Comparison of ENCODE assay signal across 11 cellular contexts in the genomic region with DNA sequence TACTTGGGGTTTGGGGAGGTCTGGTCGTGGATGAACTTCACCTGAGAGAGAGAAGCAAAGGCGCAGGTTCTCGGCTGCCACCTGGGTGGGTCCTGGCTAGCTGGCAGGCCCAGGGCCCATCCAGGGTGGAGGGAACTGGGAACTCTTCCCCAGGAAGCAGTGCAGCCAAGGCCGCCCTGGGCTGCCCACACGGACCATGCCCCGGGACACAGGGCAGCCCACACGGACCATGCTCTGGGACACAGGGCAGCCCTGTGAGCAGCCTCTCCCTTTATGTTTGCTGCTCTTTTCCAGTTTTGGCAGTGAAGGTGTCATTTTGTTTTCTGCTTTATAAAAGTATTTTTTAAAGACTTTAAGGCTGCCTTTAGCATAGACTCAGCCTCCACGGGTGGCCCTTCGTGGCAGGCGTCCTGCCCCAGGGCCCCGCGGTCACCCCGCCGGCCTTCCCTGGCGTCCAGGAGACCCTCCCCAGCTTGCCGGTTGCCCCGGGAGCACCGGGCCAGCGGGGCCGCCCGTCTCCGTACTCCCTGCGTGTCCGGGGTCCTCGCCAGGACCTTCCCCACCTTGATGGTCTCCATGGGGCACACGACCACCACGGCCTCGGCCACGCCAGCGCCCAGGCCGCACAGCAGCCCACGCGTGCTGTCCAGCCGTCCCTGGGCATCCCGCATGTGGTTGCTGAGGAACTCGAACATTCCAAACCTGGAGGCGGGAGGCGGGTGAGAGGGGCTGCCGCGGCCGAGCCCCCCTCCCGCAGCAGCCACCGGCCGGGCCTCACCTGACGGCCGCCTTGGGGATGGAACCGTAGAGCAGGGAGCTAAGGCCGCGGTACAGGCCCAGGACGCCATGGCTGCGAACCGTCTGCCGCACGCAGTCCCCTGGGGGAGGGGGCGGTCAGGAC. TPM values are rescaled to one million over a fixed set of nuclear protein-coding genes. Genes with fewer than 3 reads are reported as not detected.
DNase-seq lines count a peak whose midpoint lies in the region; ATAC-seq lines count a peak whose summit lies in the region.
"Had no signal": no experiment of that assay in that cellular context is flagged by ENCODE, and none has a peak within 500 bp of the region (broad histone marks: within the 10 kb centered on the region; RNA-seq: fewer than 3 reads in every experiment).

No MANE protein-coding gene starts in this region.

- no peak for ATAC-seq in HG02840 (IDR thresholded peaks at IDR 0.05; ENCODE audit: low FRiP score, unreplicated experiment)

- H3K36me3 Mint-ChIP-seq in activated T-helper 1 cell treated with anti-CD3 and anti-CD28 coated beads, Interleukin-12 subunit alpha, Interleukin-12 subunit beta, Interleukin-2, Interleukin-4 antibody, amounts not matched to agents 30 ng/mL and 10 ng/mL and 1 ng/mL, durations not matched to agents 14 hours and 24 hours and 36 hours (ENCODE audit: low read depth) = no peaks in the 10 kb centered on the region
- no peaks in the 10 kb centered on the region for H3K36me3 Mint-ChIP-seq in immature natural killer cell

- H3K4me3 ChIP-seq in subcutaneous abdominal adipose tissue (ENCODE audit: low read depth in 1 of 5, low read length in 5 of 5) = peak overlapping the region in 4 of 5 donors; percentile 63 to 75 (median 66)

- H3K9me3 Mint-ChIP-seq in activated T-helper 1 cell treated with anti-CD3 and anti-CD28 coated beads, Interleukin-12 subunit alpha, Interleukin-12 subunit beta, Interleukin-2, Interleukin-4 antibody, amounts not matched to agents 30 ng/mL and 10 ng/mL and 1 ng/mL, durations not matched to agents 14 hours and 24 hours and 36 hours = no peaks in the 10 kb centered on the region
- no peaks in the 10 kb centered on the region for H3K9me3 Mint-ChIP-seq in immature natural killer cell

- H3K9me3 ChIP-seq in subcutaneous abdominal adipose tissue (ENCODE audit: control insufficient read depth in 5 of 5, low read length in 5 of 5) = no peaks in the 10 kb centered on the region

- no peak overlapping the region for H3K27ac Mint-ChIP-seq in activated T-helper 1 cell treated with anti-CD3 and anti-CD28 coated beads, Interleukin-12 subunit alpha, Interleukin-12 subunit beta, Interleukin-2, Interleukin-4 antibody, amounts not matched to agents 30 ng/mL and 10 ng/mL and 1 ng/mL, durations not matched to agents 14 hours and 24 hours and 36 hours
- peak overlapping the region in 2 of 6 donors; percentile 55 to 70 for H3K27ac Mint-ChIP-seq in immature natural killer cell

- H3K27me3 Mint-ChIP-seq in activated T-helper 1 cell treated with anti-CD3 and anti-CD28 coated beads, Interleukin-12 subunit alpha, Interleukin-12 subunit beta, Interleukin-2, Interleukin-4 antibody, amounts not matched to agents 30 ng/mL and 10 ng/mL and 1 ng/mL, durations not matched to agents 14 hours and 24 hours and 36 hours (ENCODE audit: insufficient read depth) = peaks cover 4% of the 10 kb centered on the region
- H3K27me3 Mint-ChIP-seq in immature natural killer cell (ENCODE audit: low read depth in 3 of 3) = peaks cover 2 to 6% (median 6%) of the 10 kb centered on the region in 3 donors

- H3K4me1 ChIP-seq in subcutaneous abdominal adipose tissue (ENCODE audit: control insufficient read depth in 5 of 5, insufficient read depth in 5 of 5, low read length in 5 of 5) = peaks cover 19 to 69% (median 63%) of the 10 kb centered on the region in 5 donors

- H3K4me3 Mint-ChIP-seq in activated T-helper 1 cell treated with anti-CD3 and anti-CD28 coated beads, Interleukin-12 subunit alpha, Interleukin-12 subunit beta, Interleukin-2, Interleukin-4 antibody, amounts not matched to agents 30 ng/mL and 10 ng/mL and 1 ng/mL, durations not matched to agents 14 hours and 24 hours and 36 hours = peak overlapping the region; percentile 73
- peak overlapping the region; percentile 69 to 79 (median 71) for H3K4me3 Mint-ChIP-seq in immature natural killer cell

- H3K27ac ChIP-seq in subcutaneous abdominal adipose tissue (ENCODE audit: low read depth, low read length) = peak overlapping the region; percentile 37

- peaks cover 35% of the 10 kb centered on the region for H3K4me1 Mint-ChIP-seq in activated T-helper 1 cell treated with anti-CD3 and anti-CD28 coated beads, Interleukin-12 subunit alpha, Interleukin-12 subunit beta, Interleukin-2, Interleukin-4 antibody, amounts not matched to agents 30 ng/mL and 10 ng/mL and 1 ng/mL, durations not matched to agents 14 hours and 24 hours and 36 hours (ENCODE audit: low read depth)
- H3K4me1 Mint-ChIP-seq in immature natural killer cell = peaks cover 17 to 20% of the 10 kb centered on the region in 2 donors

- no peaks in the 10 kb centered on the region for H3K27me3 ChIP-seq in subcutaneous abdominal adipose tissue (ENCODE audit: control insufficient read depth in 5 of 5, insufficient read depth in 4 of 5, low read length in 5 of 5)

- H3K36me3 ChIP-seq in subcutaneous abdominal adipose tissue (ENCODE audit: control insufficient read depth in 5 of 5, insufficient read depth in 5 of 5, low read length in 5 of 5) = peaks cover 0 to 14% (median 6%) of the 10 kb centered on the region in 5 donors

- intact Hi-C loops in activated T-helper 1 cell treated with anti-CD3 and anti-CD28 coated beads, Interleukin-12 subunit alpha, Interleukin-12 subunit beta, Interleukin-2, Interleukin-4 antibody, amounts not matched to agents 30 ng/mL and 10 ng/mL and 1 ng/mL, durations not matched to agents 14 hours and 24 hours and 36 hours (cut with micrococcal nuclease) = loop anchor here (2.0 to 5.0 kb wide), 3 partner anchors 70 to 270 kb away; a partner anchor contains a TSS

- peak overlapping the region in 4 of 5 donors; percentile 52 to 76 (median 69) for H3K9ac ChIP-seq in subcutaneous abdominal adipose tissue (ENCODE audit: low read length in 5 of 5)

- DNase-seq in NCI-H82 (lab: John Stamatoyannopoulos, UW) (peak; percentile 56), NCI-H82 treated with DMSO at 0.1 percent for 48 hours (lab: John Stamatoyannopoulos, UW; ENCODE audit: unreplicated experiment) (no peak), immature natural killer cell (no peak), GM19238 (ENCODE audit: insufficient read length, low spot score) (no peak)
- no peak for DNase-seq in activated T-helper 1 cell treated with anti-CD3 and anti-CD28 coated beads, Interleukin-12 subunit alpha, Interleukin-12 subunit beta, Interleukin-2, Interleukin-4 antibody, amounts not matched to agents 30 ng/mL and 10 ng/mL and 1 ng/mL, durations not matched to agents 14 hours and 24 hours and 36 hours (ENCODE audit: low spot score)
- DNase-seq in central memory CD4-positive, alpha-beta T cell = no peak
- DNase-seq: SHP77 treated with DMSO at 0.1 percent for 48 hours had no signal

RNA-seq across cellular contexts. Expression of a gene that starts 1.1 kb away (rescaled TPM):
- total RNA-seq in activated T-helper 1 cell treated with anti-CD3 and anti-CD28 coated beads, Interleukin-12 subunit alpha, Interleukin-12 subunit beta, Interleukin-2, Interleukin-4 antibody, amounts not matched to agents 30 ng/mL and 10 ng/mL and 1 ng/mL, durations not matched to agents 14 hours and 24 hours and 36 hours = 31.7 and 34.0 TPM in 2 replicates
- 10 to 100 TPM; 53.6 to 78.7 (median 57.6) TPM for polyA plus RNA-seq in immature natural killer cell

RNA-seq across cellular contexts. Expression of a gene that starts 27.3 kb away (rescaled TPM):
- total RNA-seq in activated T-helper 1 cell treated with anti-CD3 and anti-CD28 coated beads, Interleukin-12 subunit alpha, Interleukin-12 subunit beta, Interleukin-2, Interleukin-4 antibody, amounts not matched to agents 30 ng/mL and 10 ng/mL and 1 ng/mL, durations not matched to agents 14 hours and 24 hours and 36 hours = 0.26 TPM in 1 of 2 replicates, not detected in the other
- not detected for polyA plus RNA-seq in immature natural killer cell
- total RNA-seq: Daoy, renal cortical epithelial cell had no signal

RNA-seq across cellular contexts. Expression of a gene that starts 33.0 kb away (rescaled TPM):
- total RNA-seq in activated T-helper 1 cell treated with anti-CD3 and anti-CD28 coated beads, Interleukin-12 subunit alpha, Interleukin-12 subunit beta, Interleukin-2, Interleukin-4 antibody, amounts not matched to agents 30 ng/mL and 10 ng/mL and 1 ng/mL, durations not matched to agents 14 hours and 24 hours and 36 hours = 20.8 and 22.8 TPM in 2 replicates
- polyA plus RNA-seq in immature natural killer cell = 10 to 100 TPM in 1 of 3 donors, 1 to 10 TPM in 2; 1.6 to 13.2 (median 4.8) TPM

RNA-seq across cellular contexts. Expression of a gene that starts 46.3 kb away (rescaled TPM):
- not detected in 2 replicates for total RNA-seq in activated T-helper 1 cell treated with anti-CD3 and anti-CD28 coated beads, Interleukin-12 subunit alpha, Interleukin-12 subunit beta, Interleukin-2, Interleukin-4 antibody, amounts not matched to agents 30 ng/mL and 10 ng/mL and 1 ng/mL, durations not matched to agents 14 hours and 24 hours and 36 hours
- not detected for polyA plus RNA-seq in immature natural killer cell
- total RNA-seq: Daoy, renal cortical epithelial cell had no signal

RNA-seq across cellular contexts. Expression of a gene that starts 55.2 kb away (rescaled TPM):
- total RNA-seq in activated T-helper 1 cell treated with anti-CD3 and anti-CD28 coated beads, Interleukin-12 subunit alpha, Interleukin-12 subunit beta, Interleukin-2, Interleukin-4 antibody, amounts not matched to agents 30 ng/mL and 10 ng/mL and 1 ng/mL, durations not matched to agents 14 hours and 24 hours and 36 hours = 23.2 and 24.1 TPM in 2 replicates
- 10 to 100 TPM; 19.4 to 51.7 (median 31.6) TPM for polyA plus RNA-seq in immature natural killer cell
